ENCODE assay signal across 16 cellular contexts in the genomic region with DNA sequence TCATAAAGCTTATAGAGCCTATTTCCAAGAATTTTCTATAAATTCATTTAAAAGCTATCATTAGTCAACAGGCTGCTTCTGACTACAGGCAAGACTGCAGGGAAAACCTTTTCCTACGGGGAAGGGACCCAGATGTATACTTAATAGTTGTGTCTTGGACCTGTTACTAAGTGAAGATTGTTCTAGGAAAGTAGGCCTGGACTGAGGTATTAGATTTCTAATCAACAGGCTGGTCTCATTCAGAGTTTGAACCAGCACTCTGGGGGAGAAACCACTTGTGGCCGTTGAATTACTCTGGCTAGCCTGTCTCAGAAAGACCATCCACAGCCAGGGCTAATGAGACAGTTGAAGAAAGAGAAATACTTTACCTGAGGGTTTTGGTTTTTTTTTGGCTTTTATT.
DNase-seq lines count a peak whose midpoint lies in the region; ATAC-seq, FAIRE-seq and TF ChIP-seq lines count a peak whose summit lies in the region.
"Had no signal": no experiment of that assay in that cellular context is flagged by ENCODE, and none has a peak within 500 bp of the region (broad histone marks: within the 10 kb centered on the region; RNA-seq: fewer than 3 reads in every experiment).

No MANE protein-coding gene starts in this region.

- H4K20me1 ChIP-seq in KMS-11 (ENCODE audit: insufficient read depth) (no peaks in the 10 kb centered on the region), HepG2 (ENCODE audit: insufficient read depth, low read length) (no peaks in the 10 kb centered on the region)

- H3K4me3 Mint-ChIP-seq in activated T-cell treated with anti-CD3 and anti-CD28 coated beads, Interleukin-2, amount 50 U/mL, for 24 hours: no peak overlapping the region
- H3K4me3 Mint-ChIP-seq in activated naive CD8-positive, alpha-beta T cell treated with anti-CD3 and anti-CD28 coated beads for 36 hours: no peak overlapping the region

- no peak for TF ChIP-seq CTCF in KMS-11 (conservative IDR thresholded peaks at IDR 0.05; ENCODE audit: low read depth, low read length)
- no peak for TF ChIP-seq CTCF in HepG2 (CRISPR knock-in tag; IDR thresholded peaks at IDR 0.05)
- no peak for TF ChIP-seq CTCF in upper lobe of left lung (IDR thresholded peaks at IDR 0.05)

- CTCF ChIA-PET in HepG2 (lab: Yijun Ruan, JAX; ENCODE audit: low intra/inter-chr PET ratio, low total read pairs): no interaction called here

- H3K9me3 ChIP-seq in HepG2 (ENCODE audit: low read length) (no peaks in the 10 kb centered on the region), upper lobe of left lung (no peaks in the 10 kb centered on the region)
- H3K9me3 ChIP-seq: BLaER1 treated with 17β-estradiol and CSF1 and Interleukin-3, amounts not matched to agents 10 nM and 100 nM; MG63 had no signal

- intact Hi-C loops in HepG2 (cut with micrococcal nuclease; ENCODE audit: unreplicated experiment): loop anchor here (1.0 to 10.0 kb wide), 4 partner anchors 335 to 900 kb away; partner anchors contain the start of gene CDC20B

- H3K27ac ChIP-seq in KMS-11: peak overlapping the region; percentile 12; the same call in 1 of the 2 replicates
- H3K27ac ChIP-seq in HepG2 (ENCODE audit: extremely low read length, insufficient read depth, low read length): peak overlapping the region; percentile 92
- H3K27ac ChIP-seq in upper lobe of left lung: peak overlapping the region; percentile 25 to 59 (median 52)
- H3K27ac ChIP-seq: BLaER1 treated with 17β-estradiol and CSF1 and Interleukin-3, amounts not matched to agents 10 nM and 100 nM had no signal

- H3K4me1 Mint-ChIP-seq in activated T-cell treated with anti-CD3 and anti-CD28 coated beads, Interleukin-2, amount 50 U/mL, for 24 hours (ENCODE audit: low read depth): peaks cover 10% of the 10 kb centered on the region
- H3K4me1 Mint-ChIP-seq in activated naive CD8-positive, alpha-beta T cell treated with anti-CD3 and anti-CD28 coated beads for 36 hours: peaks cover 10% of the 10 kb centered on the region

- POLR2A ChIA-PET in HepG2 (lab: Yijun Ruan, JAX): interaction anchor here (1.1 to 3.1 kb wide), 5 partner anchors 61 to 277 kb away, joined by 3 to 18 read pairs (median 5); partner anchors contain the start of gene IL6ST

- H3K79me2 ChIP-seq in KMS-11 (ENCODE audit: insufficient read depth, low read depth): no peaks in the 10 kb centered on the region; the same call in 1 of the 2 replicates
- no peaks in the 10 kb centered on the region for H3K79me2 ChIP-seq in HepG2 (ENCODE audit: insufficient read depth, low read length)

- no peak for TF ChIP-seq RAD21 in HepG2 (CRISPR knock-in tag; IDR thresholded peaks at IDR 0.05)

- no peak for FAIRE-seq in HepG2 (lab: Jason Lieb, UNC)
- FAIRE-seq: GM12892, H1 had no signal

- H3K4me2 ChIP-seq in KMS-11: no peak overlapping the region
- peak overlapping the region; percentile 67 for H3K4me2 ChIP-seq in HepG2 (ENCODE audit: low read depth, low read length)
- H3K4me2 ChIP-seq: BLaER1 treated with 17β-estradiol and CSF1 and Interleukin-3, amounts not matched to agents 10 nM and 100 nM had no signal

- H3K36me3 ChIP-seq in KMS-11 (ENCODE audit: insufficient read depth) (peaks cover 13% of the 10 kb centered on the region), HepG2 (replicated peaks in 1 of 2; ENCODE audit: control insufficient read depth in 1 of 2, insufficient read depth in 2 of 2, low read length in 2 of 2) (peaks cover 0 to 3% of the 10 kb centered on the region in 2 experiments; a peak in 2 of 5 replicates), upper lobe of left lung (peaks cover 7 to 22% (median 10%) of the 10 kb centered on the region in 4 donors)

- no peaks in the 10 kb centered on the region for H3K27me3 ChIP-seq in KMS-11 (ENCODE audit: insufficient read depth, low read depth)
- no peaks in the 10 kb centered on the region for H3K27me3 ChIP-seq in HepG2 (ENCODE audit: control insufficient read depth in 1 of 2, insufficient read depth in 2 of 2, low read length in 2 of 2)
- no peaks in the 10 kb centered on the region for H3K27me3 ChIP-seq in upper lobe of left lung
- H3K27me3 ChIP-seq: BLaER1 treated with 17β-estradiol and CSF1 and Interleukin-3, amounts not matched to agents 10 nM and 100 nM; MG63 had no signal

- in situ Hi-C loops in HepG2 (cut with HindIII; ENCODE audit: extremely low pct_ligation_motif_present, low pct_unique_long_range_greater_than_20kb): loop anchor here (25.0 kb wide), 1 partner anchor 903 kb away; no protein-coding TSS in a partner anchor

- WGBS in HepG2 (ENCODE audit: low lambda C conversion rate): 43% methylated on average over 2 of the region's 2 CpGs
- 60 to 61% methylated on average over 2 of the region's 2 CpGs for WGBS in upper lobe of left lung, 2 donors

- peaks cover 43% of the 10 kb centered on the region for H3K36me3 Mint-ChIP-seq in activated T-cell treated with anti-CD3 and anti-CD28 coated beads, Interleukin-2, amount 50 U/mL, for 24 hours (ENCODE audit: low read depth)
- H3K36me3 Mint-ChIP-seq in activated naive CD8-positive, alpha-beta T cell treated with anti-CD3 and anti-CD28 coated beads for 36 hours: peaks cover 6% of the 10 kb centered on the region

- H3K9ac ChIP-seq in KMS-11 (no peak overlapping the region), HepG2 (ENCODE audit: insufficient read depth, low read depth, low read length) (peak overlapping the region; percentile 52)
- H3K9ac ChIP-seq: BLaER1 treated with 17β-estradiol and CSF1 and Interleukin-3, amounts not matched to agents 10 nM and 100 nM had no signal

- H3K4me3 ChIP-seq in KMS-11 (IDR thresholded peaks at IDR 0.05; ENCODE audit: insufficient read depth, low read depth, low read length): no peak overlapping the region
- peak overlapping the region in 2 of 3 experiments; percentile 17 to 21; a peak in 2 of 6 replicates for H3K4me3 ChIP-seq in HepG2 (replicated peaks in 1 of 3; ENCODE audit: insufficient read depth in 1 of 3, low read depth in 2 of 3, low read length in 3 of 3)
- no peak overlapping the region for H3K4me3 ChIP-seq in upper lobe of left lung
- H3K4me3 ChIP-seq: BLaER1 treated with 17β-estradiol and CSF1 and Interleukin-3, amounts not matched to agents 10 nM and 100 nM; MG63 had no signal

- BruUV-seq in HepG2 (replicated peaks; lab: Mats Ljungman, UMichigan): TSS peak; percentile 97

- H2AFZ ChIP-seq in KMS-11 (ENCODE audit: low read depth) (no peak overlapping the region), HepG2 (ENCODE audit: low read length) (no peak overlapping the region)

- peak overlapping the region; percentile 26 for H3K27ac Mint-ChIP-seq in activated T-cell treated with anti-CD3 and anti-CD28 coated beads, Interleukin-2, amount 50 U/mL, for 24 hours
- no peak overlapping the region for H3K27ac Mint-ChIP-seq in activated naive CD8-positive, alpha-beta T cell treated with anti-CD3 and anti-CD28 coated beads for 36 hours

- DNase-seq in activated T-cell treated with anti-CD3 and anti-CD28 coated beads, Interleukin-2, amount 50 U/mL, for 24 hours: no peak
- DNase-seq in activated T-cell treated with anti-CD3 and anti-CD28 coated beads, Interleukin-2, amount 50 U/mL, for 48 hours: no peak
- DNase-seq in HepG2 (ENCODE audit: low spot score) (no peak), upper lobe of left lung (no peak)
- DNase-seq in activated naive CD8-positive, alpha-beta T cell treated with anti-CD3 and anti-CD28 coated beads for 36 hours: no peak
- DNase-seq: MG63, NCI-H1092 treated with DMSO at 0.1 percent for 48 hours, NCI-H2081 treated with DMSO at 0.1 percent for 48 hours, NCI-H2227 treated with DMSO at 0.1 percent for 48 hours, NCI-H524 had no signal

- TF ChIP-seq EP300 in HepG2 (IDR thresholded peaks at IDR 0.05; ENCODE audit: low read depth in 2 of 2, low read length in 2 of 2): no peak
- TF ChIP-seq EP300 in HepG2 (CRISPR knock-in tag; IDR thresholded peaks at IDR 0.05; ENCODE audit: borderline replicate concordance): no peak
- TF ChIP-seq EP300 in upper lobe of left lung (IDR thresholded peaks at IDR 0.05): no peak

- ATAC-seq in HepG2 (peak; percentile 2), upper lobe of left lung (ENCODE audit: low FRiP score in 2 of 2) (no peak), GM19023 (IDR thresholded peaks at IDR 0.05; ENCODE audit: unreplicated experiment) (no peak), GM18502 (IDR thresholded peaks at IDR 0.05; ENCODE audit: poor library complexity, unreplicated experiment) (no peak)

- no peaks in the 10 kb centered on the region for H3K9me3 Mint-ChIP-seq in activated T-cell treated with anti-CD3 and anti-CD28 coated beads, Interleukin-2, amount 50 U/mL, for 24 hours
- no peaks in the 10 kb centered on the region for H3K9me3 Mint-ChIP-seq in activated naive CD8-positive, alpha-beta T cell treated with anti-CD3 and anti-CD28 coated beads for 36 hours

- TF ChIP-seq POLR2A in HepG2 (IDR thresholded peaks at IDR 0.05; ENCODE audit: insufficient read depth in 1 of 2, low read depth in 2 of 2, low read length in 2 of 2): no peak
- no peak for TF ChIP-seq POLR2A in upper lobe of left lung (IDR thresholded peaks at IDR 0.05)

- no peaks in the 10 kb centered on the region for H3K27me3 Mint-ChIP-seq in activated T-cell treated with anti-CD3 and anti-CD28 coated beads, Interleukin-2, amount 50 U/mL, for 24 hours
- no peaks in the 10 kb centered on the region for H3K27me3 Mint-ChIP-seq in activated naive CD8-positive, alpha-beta T cell treated with anti-CD3 and anti-CD28 coated beads for 36 hours

- H3K4me1 ChIP-seq in KMS-11 (ENCODE audit: low read depth, poor library complexity, severe bottlenecking) (peaks cover 79% of the 10 kb centered on the region), HepG2 (ENCODE audit: insufficient read depth, low read length) (peaks cover 63% of the 10 kb centered on the region), upper lobe of left lung (peaks cover 6 to 27% (median 13%) of the 10 kb centered on the region in 4 donors)

TF ChIP-seq in HepG2, 621 proteins besides CTCF, POLR2A, EP300 and RAD21 (continues in another document):
- no peak for TF ChIP-seq EHMT2 (IDR thresholded peaks at IDR 0.05; ENCODE audit: borderline replicate concordance, low read depth, low read length)
- no peak for TF ChIP-seq ZSCAN29 (CRISPR knock-in tag; conservative IDR thresholded peaks at IDR 0.05)
- TF ChIP-seq PHF5A (CRISPR knock-in tag; IDR thresholded peaks at IDR 0.05; ENCODE audit: low read depth, unreplicated experiment): no peak
- no peak for TF ChIP-seq ERF (CRISPR knock-in tag; IDR thresholded peaks at IDR 0.05)
- no peak for TF ChIP-seq MAF1 (CRISPR knock-in tag; IDR thresholded peaks at IDR 0.05; ENCODE audit: borderline replicate concordance)
- TF ChIP-seq, protein P1, sequence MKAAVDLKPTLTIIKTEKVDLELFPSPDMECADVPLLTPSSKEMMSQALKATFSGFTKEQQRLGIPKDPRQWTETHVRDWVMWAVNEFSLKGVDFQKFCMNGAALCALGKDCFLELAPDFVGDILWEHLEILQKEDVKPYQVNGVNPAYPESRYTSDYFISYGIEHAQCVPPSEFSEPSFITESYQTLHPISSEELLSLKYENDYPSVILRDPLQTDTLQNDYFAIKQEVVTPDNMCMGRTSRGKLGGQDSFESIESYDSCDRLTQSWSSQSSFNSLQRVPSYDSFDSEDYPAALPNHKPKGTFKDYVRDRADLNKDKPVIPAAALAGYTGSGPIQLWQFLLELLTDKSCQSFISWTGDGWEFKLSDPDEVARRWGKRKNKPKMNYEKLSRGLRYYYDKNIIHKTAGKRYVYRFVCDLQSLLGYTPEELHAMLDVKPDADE (CRISPR knock-in tag; IDR thresholded peaks at IDR 0.05): no peak
- TF ChIP-seq SKI (IDR thresholded peaks at IDR 0.05; ENCODE audit: partially characterized antibody): no peak
- no peak for TF ChIP-seq BCL6 (CRISPR knock-in tag; IDR thresholded peaks at IDR 0.05)

Comparison
In these comparisons a context has a peak if more than half of its experiments do, and no peak if none do; other contexts are left out.
1. H3K27ac ChIP-seq: peak in every context shown above with its lines; median percentile 92 in HepG2; 52 in upper lobe of left lung; 12 in KMS-11.
2. H3K4me3 ChIP-seq: peak in HepG2 (2 of 3); none in KMS-11 (single experiment) and upper lobe of left lung (0 of 4).